1 cellular context compared by ENCODE assay signal in genomic region chr19:44807162-44807561, GRCh38.
TF ChIP-seq lines count a peak whose summit lies in the region.

No MANE protein-coding gene starts in this region.

TF ChIP-seq in HepG2, 621 proteins besides CTCF, POLR2A, EP300 and RAD21 (continued from another document):
- TF ChIP-seq RBM39 (IDR thresholded peaks at IDR 0.05; ENCODE audit: low read depth, low read length, poor library complexity, severe bottlenecking) (no peak), MNT (IDR thresholded peaks at IDR 0.05) (peak; percentile 39; the same call in 1 of the 2 replicates), ZEB1 (IDR thresholded peaks at IDR 0.05; ENCODE audit: insufficient replicate concordance, low read depth) (peak; percentile 89), SOX6 (IDR thresholded peaks at IDR 0.05) (no peak), SOX6 (CRISPR knock-in tag; IDR thresholded peaks at IDR 0.05) (peak; percentile 88), FOXP1 (IDR thresholded peaks at IDR 0.05) (no peak), FOXP1 (CRISPR knock-in tag; IDR thresholded peaks at IDR 0.05) (peak; percentile 79), HOXA3 (CRISPR knock-in tag; IDR thresholded peaks at IDR 0.05) (peak; percentile 67; the same call in 1 of the 2 replicates)
